In genomic region chr1:44259090-44259489, GRCh38 we compare ENCODE assay signal across 25 cellular contexts.
"Had no signal": no experiment of that assay in that cellular context is flagged by ENCODE, and none has a peak within 500 bp of the region (broad histone marks: within the 10 kb centered on the region; RNA-seq: fewer than 3 reads in every experiment).

No MANE protein-coding gene starts in this region.

- DNase-seq: cortex of kidney; effector CD8-positive, alpha-beta T cell; effector memory CD8-positive, alpha-beta T cell; endodermal cell; erythroblast; esophagus squamous epithelium; foreskin fibroblast; foreskin melanocyte; gastrocnemius medialis; glutamatergic neuron; head of caudate nucleus; heart right ventricle; hippocampal formation; left cardiac atrium; left lung; left ventricle myocardium superior; lower lobe of right lung; mesenchymal stem cell; naive thymus-derived CD4-positive, alpha-beta T cell had no signal

- H3K4me1 ChIP-seq: gastrocnemius medialis had no signal

- H3K4me3 ChIP-seq: esophagus squamous epithelium, gastrocnemius medialis, heart right ventricle, left lung, lower lobe of right lung, mucosa of descending colon had no signal

- H3K27ac ChIP-seq: epithelial cell of prostate, esophagus squamous epithelium, gastrocnemius medialis, heart right ventricle, left lung, lower lobe of right lung had no signal

- H3K9me3 ChIP-seq: esophagus squamous epithelium, gastrocnemius medialis, heart right ventricle, left lung, lower lobe of right lung, mucosa of descending colon had no signal

- FAIRE-seq: colon, endometrium, islet of Langerhans, keratinocyte had no signal

- H3K27me3 ChIP-seq: esophagus squamous epithelium, gastrocnemius medialis, heart right ventricle, left lung had no signal
